Comparison of ENCODE assay signal across 12 cellular contexts in the genomic region with DNA sequence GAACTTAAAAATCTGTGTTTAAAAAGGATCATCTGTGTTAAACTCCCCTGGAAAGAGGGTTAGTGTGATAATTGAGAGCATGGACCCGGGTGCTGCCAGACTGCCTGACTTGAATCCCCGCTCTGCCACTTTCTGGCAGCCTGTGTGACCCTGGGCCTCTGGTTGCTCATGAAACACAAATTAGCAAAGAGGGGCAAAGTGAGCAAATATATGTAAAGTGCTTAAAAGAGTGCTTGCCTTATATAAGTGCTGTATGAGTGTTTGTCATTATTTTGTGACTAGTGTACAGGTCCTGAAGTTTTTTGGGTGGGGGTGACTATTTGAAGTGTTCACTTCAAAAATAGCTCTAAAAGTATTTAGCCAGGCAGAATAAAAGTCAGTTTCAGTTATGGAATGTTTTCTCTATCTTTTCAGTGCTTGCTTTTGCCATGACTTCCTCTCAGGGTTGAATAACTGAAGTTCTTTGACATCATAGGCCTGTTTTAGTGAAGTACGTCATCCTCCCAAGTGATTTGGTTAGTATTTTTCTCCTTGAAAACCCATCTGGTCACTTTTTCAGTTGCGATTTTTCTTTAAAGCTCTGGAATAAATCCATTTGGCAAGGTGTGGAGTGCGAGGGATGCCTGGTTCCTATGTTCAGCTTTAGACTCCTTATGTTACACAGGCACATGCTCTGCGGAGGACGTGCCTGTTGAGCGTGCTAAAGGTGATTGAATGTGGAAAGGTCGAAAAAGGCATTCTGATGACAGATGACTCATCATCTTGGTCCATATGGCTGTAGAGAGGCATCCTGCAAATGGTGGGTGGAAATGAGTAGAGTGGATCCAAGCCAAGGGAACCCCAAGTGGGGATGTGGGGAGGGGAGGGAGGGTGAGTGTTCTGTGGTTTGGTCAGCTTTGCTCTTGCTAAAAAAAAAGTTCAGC. TPM values are rescaled to one million over a fixed set of nuclear protein-coding genes. Genes with fewer than 3 reads are reported as not detected.
DNase-seq lines count a peak whose midpoint lies in the region; ATAC-seq and TF ChIP-seq lines count a peak whose summit lies in the region.
"Had no signal": no experiment of that assay in that cellular context is flagged by ENCODE, and none has a peak within 500 bp of the region (broad histone marks: within the 10 kb centered on the region; RNA-seq: fewer than 3 reads in every experiment).

No MANE protein-coding gene starts in this region.

- no peak for ATAC-seq in activated T-cell treated with anti-CD3 and anti-CD28 coated beads, Interleukin-2, amount 50 U/mL, for 72 hours (replicated peaks in 1 of 2)

- H3K4me2 ChIP-seq in BLaER1 = peak overlapping the region; percentile 27
- H3K4me2 ChIP-seq in mesenchymal stem cell (ENCODE audit: low read length, poor library complexity, severe bottlenecking) = no peak overlapping the region

- H4K20me1 ChIP-seq in BLaER1 = no peaks in the 10 kb centered on the region; the same call in 1 of the 2 replicates

- H3K36me3 ChIP-seq in BLaER1 (peaks cover 51% of the 10 kb centered on the region), mesenchymal stem cell (ENCODE audit: control insufficient read depth in 1 of 2, insufficient read depth in 2 of 2, low read depth in 1 of 2, low read length in 2 of 2) (peaks cover 9 to 38% of the 10 kb centered on the region in 2 experiments)

- no peak overlapping the region for H3K18ac ChIP-seq in mesenchymal stem cell (ENCODE audit: low read depth in 1 of 2, low read length in 2 of 2)

- peaks cover 4% of the 10 kb centered on the region for H3K79me1 ChIP-seq in mesenchymal stem cell (replicated peaks; ENCODE audit: low read length, poor library complexity, severe bottlenecking)

- H4K8ac ChIP-seq in mesenchymal stem cell (ENCODE audit: low read length) = no peak overlapping the region

- no peak overlapping the region for H3K4ac ChIP-seq in mesenchymal stem cell (ENCODE audit: low read depth in 1 of 2, low read length in 2 of 2)

- H3K27ac ChIP-seq in BLaER1 = no peak overlapping the region
- H3K27ac ChIP-seq in mesenchymal stem cell (ENCODE audit: low read length, poor library complexity, severe bottlenecking) = peak overlapping the region; percentile 2
- H3K27ac ChIP-seq: skin epidermis had no signal

- H3K9ac ChIP-seq in BLaER1 (no peak overlapping the region), mesenchymal stem cell (ENCODE audit: low read length) (peak overlapping the region; percentile 92)

- POLR2A ChIA-PET in activated CD4-positive, alpha-beta memory T cell treated with anti-CD3 and anti-CD28 coated beads for 36 hours (lab: Charles Lee) = no interaction called here

- no peak overlapping the region for H4K91ac ChIP-seq in mesenchymal stem cell (ENCODE audit: low read length)

- H3K4me1 Mint-ChIP-seq in activated CD4-positive, alpha-beta memory T cell treated with anti-CD3 and anti-CD28 coated beads for 36 hours (ENCODE audit: low read depth) = no peaks in the 10 kb centered on the region
- H3K4me1 Mint-ChIP-seq in activated T-cell treated with anti-CD3 and anti-CD28 coated beads, Interleukin-2, amount 50 U/mL, for 72 hours (ENCODE audit: low read depth) = peaks cover 6% of the 10 kb centered on the region

- intact Hi-C loops in activated CD4-positive, alpha-beta memory T cell treated with anti-CD3 and anti-CD28 coated beads for 36 hours (cut with micrococcal nuclease) = no loop called here

- no peak overlapping the region for H2BK120ac ChIP-seq in mesenchymal stem cell (ENCODE audit: low read depth, low read length)

- no peak overlapping the region for H2BK15ac ChIP-seq in mesenchymal stem cell (ENCODE audit: low read depth, poor library complexity, severe bottlenecking)

- H3K4me3 ChIP-seq in BLaER1 = no peak overlapping the region
- H3K4me3 ChIP-seq in cardiac fibroblast (replicated peaks in 1 of 2; ENCODE audit: low read depth in 2 of 2, low read length in 2 of 2) = no peak overlapping the region
- peak overlapping the region in 1 of 2 experiments; percentile 59 for H3K4me3 ChIP-seq in mesenchymal stem cell (ENCODE audit: insufficient read depth in 1 of 2, low read depth in 1 of 2, low read length in 2 of 2)
- H3K4me3 ChIP-seq: skin epidermis had no signal

- no peak overlapping the region for H2BK12ac ChIP-seq in mesenchymal stem cell (ENCODE audit: low read length in 2 of 2)

- WGBS in mesenchymal stem cell = 75% methylated on average over 9 of the region's 9 CpGs

- H2AFZ ChIP-seq in mesenchymal stem cell (ENCODE audit: low read depth, low read length) = no peak overlapping the region

- H3K27me3 ChIP-seq in BLaER1 (no peaks in the 10 kb centered on the region), mesenchymal stem cell (ENCODE audit: control insufficient read depth in 1 of 2, insufficient read depth in 1 of 2, low read length in 2 of 2) (no peaks in the 10 kb centered on the region)

- no peak overlapping the region for H3K4me3 Mint-ChIP-seq in activated CD4-positive, alpha-beta memory T cell treated with anti-CD3 and anti-CD28 coated beads for 36 hours
- no peak overlapping the region for H3K4me3 Mint-ChIP-seq in activated T-cell treated with anti-CD3 and anti-CD28 coated beads, Interleukin-2, amount 50 U/mL, for 72 hours

- H3K27me3 Mint-ChIP-seq in activated CD4-positive, alpha-beta memory T cell treated with anti-CD3 and anti-CD28 coated beads for 36 hours = peaks cover 4% of the 10 kb centered on the region
- H3K27me3 Mint-ChIP-seq in activated T-cell treated with anti-CD3 and anti-CD28 coated beads, Interleukin-2, amount 50 U/mL, for 72 hours (ENCODE audit: low read depth) = peaks cover 7% of the 10 kb centered on the region

- no peak overlapping the region for H3K14ac ChIP-seq in mesenchymal stem cell (ENCODE audit: low read length in 2 of 2)

- H3K4me1 ChIP-seq in BLaER1 (peaks cover 27% of the 10 kb centered on the region), mesenchymal stem cell (ENCODE audit: control insufficient read depth, insufficient read depth, low read depth, low read length) (peaks cover 3% of the 10 kb centered on the region)

- no peak overlapping the region for H3K23ac ChIP-seq in mesenchymal stem cell (ENCODE audit: low read length in 2 of 2)

- H2AK5ac ChIP-seq in mesenchymal stem cell (ENCODE audit: low read length, severe bottlenecking) = no peak overlapping the region

- H3K9me3 ChIP-seq in BLaER1 = peaks cover 3% of the 10 kb centered on the region; the same call in 1 of the 2 replicates
- H3K9me3 ChIP-seq in mesenchymal stem cell (ENCODE audit: control insufficient read depth, low read length) = no peaks in the 10 kb centered on the region

- no peak overlapping the region for H2BK5ac ChIP-seq in mesenchymal stem cell (ENCODE audit: low read depth, low read length, poor library complexity, severe bottlenecking)

- TF ChIP-seq CTCF in cardiac fibroblast (IDR thresholded peaks at IDR 0.05; ENCODE audit: low read depth, low read length) = no peak

- CTCF ChIA-PET in activated CD4-positive, alpha-beta memory T cell treated with anti-CD3 and anti-CD28 coated beads for 36 hours (lab: Charles Lee) = interaction anchor here (2.7 kb wide), 1 partner anchor 13 kb away, joined by 7 read pairs; no protein-coding TSS in a partner anchor

- peaks cover 5% of the 10 kb centered on the region for H3K36me3 Mint-ChIP-seq in activated CD4-positive, alpha-beta memory T cell treated with anti-CD3 and anti-CD28 coated beads for 36 hours
- H3K36me3 Mint-ChIP-seq in activated T-cell treated with anti-CD3 and anti-CD28 coated beads, Interleukin-2, amount 50 U/mL, for 72 hours (ENCODE audit: insufficient read depth in 2 of 2) = peaks cover 2% of the 10 kb centered on the region in 2 donors

- H3K9me3 Mint-ChIP-seq in activated CD4-positive, alpha-beta memory T cell treated with anti-CD3 and anti-CD28 coated beads for 36 hours = no peaks in the 10 kb centered on the region
- H3K9me3 Mint-ChIP-seq in activated T-cell treated with anti-CD3 and anti-CD28 coated beads, Interleukin-2, amount 50 U/mL, for 72 hours = no peaks in the 10 kb centered on the region

- H3K27ac Mint-ChIP-seq in activated CD4-positive, alpha-beta memory T cell treated with anti-CD3 and anti-CD28 coated beads for 36 hours = no peak overlapping the region
- H3K27ac Mint-ChIP-seq in activated T-cell treated with anti-CD3 and anti-CD28 coated beads, Interleukin-2, amount 50 U/mL, for 72 hours = no peak overlapping the region

- peak; percentile 63 for DNase-seq in HS-5 (ENCODE audit: low read depth)
- peak; percentile 90 to 92 for DNase-seq in cardiac fibroblast (ENCODE audit: low read depth in 2 of 2)
- peak; percentile 31 for DNase-seq in mesenchymal stem cell
- no peak for DNase-seq in activated CD4-positive, alpha-beta memory T cell treated with anti-CD3 and anti-CD28 coated beads for 36 hours
- no peak for DNase-seq in activated T-cell treated with anti-CD3 and anti-CD28 coated beads for 4 hours
- no peak for DNase-seq in activated T-cell treated with anti-CD3 and anti-CD28 coated beads, Interleukin-2, amount 50 U/mL, for 72 hours
- no peak for DNase-seq in NCI-H526 treated with DMSO at 0.1 percent for 48 hours (lab: John Stamatoyannopoulos, UW)
- DNase-seq: cortex of kidney, hippocampal formation, NCI-H1417 had no signal

RNA-seq across cellular contexts. Expression of a gene that starts 47.8 kb away (rescaled TPM):
- 0.87 TPM for polyA plus RNA-seq in mesenchymal stem cell (2013, experiment 1 of 2)
- 1.1 TPM for polyA plus RNA-seq in mesenchymal stem cell (2013, experiment 2 of 2)
- 10 to 100 TPM; 42.7 to 45.5 TPM for total RNA-seq in activated CD4-positive, alpha-beta memory T cell treated with anti-CD3 and anti-CD28 coated beads for 36 hours
- 10 to 100 TPM; 14.9 to 21.9 TPM for total RNA-seq in activated T-cell treated with anti-CD3 and anti-CD28 coated beads, Interleukin-2, amount 50 U/mL, for 72 hours

Comparison
In these comparisons a context has a peak if more than half of its experiments do, and no peak if none do; other contexts are left out.
1. DNase-seq: peak in HS-5 (single experiment), cardiac fibroblast (2 of 2) and mesenchymal stem cell (single experiment); none in activated CD4-positive, alpha-beta memory T cell treated with anti-CD3 and anti-CD28 coated beads for 36 hours (single experiment), activated T-cell treated with anti-CD3 and anti-CD28 coated beads for 4 hours (single experiment), activated T-cell treated with anti-CD3 and anti-CD28 coated beads, Interleukin-2, amount 50 U/mL, for 72 hours (0 of 2) and NCI-H526 treated with DMSO at 0.1 percent for 48 hours (single experiment).